8 cellular contexts compared by ENCODE assay signal in genomic region chr7:8433477-8434289, GRCh38. TPM values are rescaled to one million over a fixed set of nuclear protein-coding genes. Genes with fewer than 3 reads are reported as not detected.
A peak's percentile ranks its signal among the peaks of the same experiment; 100 is the strongest.
DNase-seq lines count a peak whose midpoint lies in the region; ATAC-seq and TF ChIP-seq lines count a peak whose summit lies in the region.

Gene NXPH1 (plus strand): TSS chr7:8433609.

- H3K79me2 ChIP-seq in GM23338 (replicated peaks; ENCODE audit: insufficient read depth), result no peaks in the 10 kb centered on the region

- TF ChIP-seq EP300 in stomach (IDR thresholded peaks at IDR 0.05), result no peak

- H3K36me3 ChIP-seq in GM23338 (ENCODE audit: insufficient read depth), result no peaks in the 10 kb centered on the region
- no peaks in the 10 kb centered on the region for H3K36me3 ChIP-seq in RWPE2 (ENCODE audit: low read depth)
- H3K36me3 ChIP-seq in stomach, result no peaks in the 10 kb centered on the region

- H3K9me2 ChIP-seq in GM23338 (ENCODE audit: insufficient read depth), result no peaks in the 10 kb centered on the region

- 2 to 4% (median 3%) methylated on average over 23 to 71 of the region's 71 CpGs for WGBS in stomach, 5 donors

- no peaks in the 10 kb centered on the region; the same call in 2 of the 3 replicates for H3K36me3 Mint-ChIP-seq in GM23338 (ENCODE audit: low read depth)

- H3K4me3 ChIP-seq in GM23338, result peak within 1 kb of the TSS; percentile 89
- H3K4me3 ChIP-seq in RWPE2 (ENCODE audit: severe bottlenecking), result no peak within 1 kb of the TSS
- peak within 1 kb of the TSS; percentile 60 for H3K4me3 ChIP-seq in iPS-18c (ENCODE audit: insufficient read depth, low read depth, low read length)
- H3K4me3 ChIP-seq in stomach, result peak within 1 kb of the TSS in 1 of 4 donors; percentile 17

- peak within 1 kb of the TSS; percentile 74 for H3K4me3 Mint-ChIP-seq in GM23338

- H3F3A ChIP-seq in GM23338 (replicated peaks; ENCODE audit: low read depth), result peaks cover 10% of the 10 kb centered on the region; the same call in 1 of the 2 replicates

- H3K9me3 ChIP-seq in RWPE2 (ENCODE audit: severe bottlenecking) (no peaks in the 10 kb centered on the region), iPS-18c (ENCODE audit: control insufficient read depth, insufficient read depth, low read length) (no peaks in the 10 kb centered on the region), stomach (no peaks in the 10 kb centered on the region)

- DNase-seq in GM23338 (ENCODE audit: low spot score), result peak; percentile 83
- DNase-seq in RWPE2 (ENCODE audit: low spot score), result peak; percentile 47
- no peak for DNase-seq in activated gamma-delta T cell (lab: John Stamatoyannopoulos, UW)
- no peak for DNase-seq in SIG-M5 (lab: John Stamatoyannopoulos, UW)
- no peak for DNase-seq in stomach

- H3K27me3 ChIP-seq in GM23338 (ENCODE audit: insufficient read depth) (peaks cover 86% of the 10 kb centered on the region), RWPE2 (ENCODE audit: insufficient read depth, poor library complexity, severe bottlenecking) (peaks cover 69% of the 10 kb centered on the region), stomach (peaks cover 25 to 91% (median 71%) of the 10 kb centered on the region in 3 donors)

- H3K4me2 ChIP-seq in GM23338, result peak within 1 kb of the TSS; percentile 99

- ATAC-seq in GM23338, result peak; percentile 60
- ATAC-seq in RWPE2 (ENCODE audit: low read depth), result peak; percentile 40; the same call in 2 of the 3 replicates
- ATAC-seq in GM21528 (IDR thresholded peaks at IDR 0.05; ENCODE audit: low FRiP score, unreplicated experiment), result no peak

- peaks cover 38% of the 10 kb centered on the region for H3K4me1 ChIP-seq in GM23338 (ENCODE audit: insufficient read depth)
- H3K4me1 ChIP-seq in RWPE2 (ENCODE audit: insufficient read depth, poor library complexity, severe bottlenecking), result no peaks in the 10 kb centered on the region
- H3K4me1 ChIP-seq in stomach, result peaks cover 7 to 38% (median 17%) of the 10 kb centered on the region in 4 donors

- intact Hi-C loops in stomach (cut with DNase I; ENCODE audit: low total_unique reads), result loop anchor here (10.0 kb wide), 1 partner anchor 291 kb away; no protein-coding TSS in a partner anchor

- TF ChIP-seq POLR2A in stomach (IDR thresholded peaks at IDR 0.05), result no peak

- no peak within 1 kb of the TSS for H3K27ac Mint-ChIP-seq in GM23338

- H4K20me1 ChIP-seq in GM23338 (replicated peaks; ENCODE audit: insufficient read depth), result no peaks in the 10 kb centered on the region

- H3K4me1 Mint-ChIP-seq in GM23338, result peaks cover 44% of the 10 kb centered on the region

- H2AFZ ChIP-seq in GM23338, result peak within 1 kb of the TSS; percentile 99

- no peak within 1 kb of the TSS for H3K27ac ChIP-seq in C4-2B
- H3K27ac ChIP-seq in GM23338 (ENCODE audit: low read depth), result no peak within 1 kb of the TSS
- no peak within 1 kb of the TSS for H3K27ac ChIP-seq in RWPE2 (ENCODE audit: poor library complexity, severe bottlenecking)
- H3K27ac ChIP-seq in stomach, result no peak within 1 kb of the TSS

- TF ChIP-seq CTCF in C4-2B (conservative IDR thresholded peaks at IDR 0.05), result peak; percentile 14; the same call in 1 of the 2 replicates
- peak; percentile 49 to 58; a peak in 3 of 4 replicates for TF ChIP-seq CTCF in GM23338 (conservative IDR thresholded peaks at IDR 0.05; ENCODE audit: low read depth in 2 of 2)
- peak; percentile 6 for TF ChIP-seq CTCF in RWPE2 (IDR thresholded peaks at IDR 0.05; ENCODE audit: poor library complexity, severe bottlenecking)
- no peak for TF ChIP-seq CTCF in stomach (IDR thresholded peaks at IDR 0.05)

- H3K9me3 Mint-ChIP-seq in GM23338, result no peaks in the 10 kb centered on the region; the same call in 2 of the 3 replicates

- peaks cover 67% of the 10 kb centered on the region for H3K27me3 Mint-ChIP-seq in GM23338 (ENCODE audit: insufficient read depth, low read depth, poor library complexity)

TF ChIP-seq in GM23338, 12 proteins besides CTCF, POLR2A, EP300 and RAD21:
- TF ChIP-seq CREB1 (CRISPR knock-in tag; IDR thresholded peaks at IDR 0.05; ENCODE audit: low read depth) (peak; percentile 45; the same call in 1 of the 2 replicates), REST (IDR thresholded peaks at IDR 0.05; ENCODE audit: unreplicated experiment) (peak; percentile 79), EZH2phosphoT487 (IDR thresholded peaks at IDR 0.05; ENCODE audit: unreplicated experiment) (no peak)

RNA-seq across cellular contexts. Expression of gene NXPH1, which starts in this region (rescaled TPM):
- total RNA-seq in GM23338 (2014; rRNA removed; shearing (Covaris generic)), result 3.0 and 5.2 TPM in 2 replicates
- polyA plus RNA-seq in GM23338 (2016; fragmentation: Nextera tagmentation; extraction: Ambion mirVana) (0.45 and 0.77 TPM in 2 replicates), stomach (not detected)
- total RNA-seq in stomach, result under 1 TPM in 1 of 5 donors, not detected in 4; 0.37 TPM

Comparison
In these comparisons a context has a peak if more than half of its experiments do, and no peak if none do; other contexts are left out.
1. CTCF ChIP-seq: peak in C4-2B (single experiment), GM23338 (2 of 2) and RWPE2 (single experiment); none in stomach (0 of 7).
2. DNase-seq: peak in GM23338 (single experiment) and RWPE2 (single experiment); none in activated gamma-delta T cell (single experiment), SIG-M5 (single experiment) and stomach (single experiment).